Comparison of ENCODE assay signal across 2 cellular contexts in the genomic region with DNA sequence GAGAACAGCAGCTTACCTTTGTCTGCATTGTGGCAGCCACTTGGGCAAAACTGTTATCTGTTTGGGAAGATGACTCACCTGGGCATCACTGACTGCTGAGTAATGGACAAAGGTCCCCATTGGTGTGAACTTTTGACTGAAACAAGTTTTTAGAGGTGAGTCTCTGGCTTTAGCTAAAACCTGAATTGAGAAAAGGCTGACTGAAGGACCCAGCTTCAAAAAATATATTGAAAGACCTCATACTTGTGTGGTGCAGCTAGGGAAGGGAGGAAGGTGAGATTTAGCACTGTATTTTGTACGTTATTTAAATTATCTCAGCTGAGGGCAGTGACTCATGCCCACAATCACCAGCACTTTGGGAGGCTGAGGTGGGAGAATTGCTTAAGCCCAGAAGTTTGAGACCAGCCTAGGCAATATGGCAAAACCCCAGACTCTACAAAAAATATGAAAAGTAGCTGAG.
TF ChIP-seq lines count a peak whose summit lies in the region.

No MANE protein-coding gene starts in this region.

TF ChIP-seq in SK-N-SH, 30 proteins besides CTCF, POLR2A, EP300 and RAD21 (continued from another document):
- TF ChIP-seq FOXM1 (IDR thresholded peaks at IDR 0.05; ENCODE audit: low read depth), result no peak
- TF ChIP-seq REST (IDR thresholded peaks at IDR 0.05; ENCODE audit: low read depth, low read length), result no peak
- TF ChIP-seq YY1 (IDR thresholded peaks at IDR 0.05; ENCODE audit: low read depth), result no peak
- TF ChIP-seq ELF1 (IDR thresholded peaks at IDR 0.05), result no peak
- TF ChIP-seq, protein P1, sequence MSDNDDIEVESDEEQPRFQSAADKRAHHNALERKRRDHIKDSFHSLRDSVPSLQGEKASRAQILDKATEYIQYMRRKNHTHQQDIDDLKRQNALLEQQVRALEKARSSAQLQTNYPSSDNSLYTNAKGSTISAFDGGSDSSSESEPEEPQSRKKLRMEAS (IDR thresholded peaks at IDR 0.05; ENCODE audit: low read depth), result no peak
- TF ChIP-seq NRF1 (IDR thresholded peaks at IDR 0.05; ENCODE audit: low read depth, low read length), result no peak
- TF ChIP-seq TCF12 (IDR thresholded peaks at IDR 0.05), result peak; percentile 16; the same call in 1 of the 2 replicates
- TF ChIP-seq FOSL2 (IDR thresholded peaks at IDR 0.05; ENCODE audit: borderline replicate concordance, low read depth), result peak; percentile 55
- TF ChIP-seq CHD2 (IDR thresholded peaks at IDR 0.05; ENCODE audit: low read length, partially characterized antibody), result no peak
- TF ChIP-seq TAF1 (IDR thresholded peaks at IDR 0.05; ENCODE audit: borderline replicate concordance, low read depth, low read length), result no peak
- TF ChIP-seq GABPA (IDR thresholded peaks at IDR 0.05; ENCODE audit: low read depth), result no peak
- TF ChIP-seq, protein P2, sequence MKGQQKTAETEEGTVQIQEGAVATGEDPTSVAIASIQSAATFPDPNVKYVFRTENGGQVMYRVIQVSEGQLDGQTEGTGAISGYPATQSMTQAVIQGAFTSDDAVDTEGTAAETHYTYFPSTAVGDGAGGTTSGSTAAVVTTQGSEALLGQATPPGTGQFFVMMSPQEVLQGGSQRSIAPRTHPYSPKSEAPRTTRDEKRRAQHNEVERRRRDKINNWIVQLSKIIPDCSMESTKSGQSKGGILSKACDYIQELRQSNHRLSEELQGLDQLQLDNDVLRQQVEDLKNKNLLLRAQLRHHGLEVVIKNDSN (IDR thresholded peaks at IDR 0.05; ENCODE audit: borderline replicate concordance, low read depth), result no peak
- no peak for TF ChIP-seq FOXJ3 (CRISPR knock-in tag; IDR thresholded peaks at IDR 0.05)
- no peak for TF ChIP-seq NFIC (IDR thresholded peaks at IDR 0.05; ENCODE audit: borderline replicate concordance)

TF ChIP-seq in SK-N-SH treated with all-trans-retinoic acid at 6 μM for 48 hours, 23 proteins besides CTCF, POLR2A, EP300 and RAD21 (continued from another document):
- TF ChIP-seq POU6F1 (CRISPR knock-in tag; IDR thresholded peaks at IDR 0.05; ENCODE audit: borderline replicate concordance, low read depth) (no peak), TCF4 (CRISPR knock-in tag; IDR thresholded peaks at IDR 0.05; ENCODE audit: borderline replicate concordance) (no peak), GLIS3 (CRISPR knock-in tag; IDR thresholded peaks at IDR 0.05) (no peak), CSDC2 (CRISPR knock-in tag; IDR thresholded peaks at IDR 0.05) (no peak), ZC3H10 (CRISPR knock-in tag; IDR thresholded peaks at IDR 0.05) (no peak), ZFP3 (CRISPR knock-in tag; IDR thresholded peaks at IDR 0.05) (no peak), BACH2 (CRISPR knock-in tag; IDR thresholded peaks at IDR 0.05; ENCODE audit: borderline replicate concordance) (no peak)
- TF ChIP-seq, protein P3, sequence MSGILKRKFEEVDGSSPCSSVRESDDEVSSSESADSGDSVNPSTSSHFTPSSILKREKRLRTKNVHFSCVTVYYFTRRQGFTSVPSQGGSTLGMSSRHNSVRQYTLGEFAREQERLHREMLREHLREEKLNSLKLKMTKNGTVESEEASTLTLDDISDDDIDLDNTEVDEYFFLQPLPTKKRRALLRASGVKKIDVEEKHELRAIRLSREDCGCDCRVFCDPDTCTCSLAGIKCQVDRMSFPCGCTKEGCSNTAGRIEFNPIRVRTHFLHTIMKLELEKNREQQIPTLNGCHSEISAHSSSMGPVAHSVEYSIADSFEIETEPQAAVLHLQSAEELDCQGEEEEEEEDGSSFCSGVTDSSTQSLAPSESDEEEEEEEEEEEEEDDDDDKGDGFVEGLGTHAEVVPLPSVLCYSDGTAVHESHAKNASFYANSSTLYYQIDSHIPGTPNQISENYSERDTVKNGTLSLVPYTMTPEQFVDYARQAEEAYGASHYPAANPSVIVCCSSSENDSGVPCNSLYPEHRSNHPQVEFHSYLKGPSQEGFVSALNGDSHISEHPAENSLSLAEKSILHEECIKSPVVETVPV (CRISPR knock-in tag; IDR thresholded peaks at IDR 0.05), result no peak
